10 cellular contexts compared by ENCODE assay signal in genomic region chr10:49053053-49053997, GRCh38.
DNase-seq lines count a peak whose midpoint lies in the region; ATAC-seq and TF ChIP-seq lines count a peak whose summit lies in the region.
"Had no signal": no experiment of that assay in that cellular context is flagged by ENCODE, and none has a peak within 500 bp of the region (broad histone marks: within the 10 kb centered on the region; RNA-seq: fewer than 3 reads in every experiment).

No MANE protein-coding gene starts in this region.

- peaks cover 28% of the 10 kb centered on the region for H3K27me3 Mint-ChIP-seq in activated CD8-positive, alpha-beta memory T cell treated with anti-CD3 and anti-CD28 coated beads, Interleukin-2, amount 10 ng/mL, durations not matched to agents 7 days and 5 days
- peaks cover 8% of the 10 kb centered on the region for H3K27me3 Mint-ChIP-seq in activated T-helper 17 cell treated with anti-CD3 and anti-CD28 coated beads, Interleukin-2, amount 50 U/mL, for 72 hours
- peaks cover 6 to 24% of the 10 kb centered on the region in 2 donors for H3K27me3 Mint-ChIP-seq in stimulated activated naive B cell treated with anti-CD40 and anti-IgM and Interleukin-4, amounts not matched to agents 10 μg/mL and 1 μg/mL and 100 μg/mL, for 72 hours
- peaks cover 13% of the 10 kb centered on the region for H3K27me3 Mint-ChIP-seq in type B pancreatic cell
- peaks cover 6% of the 10 kb centered on the region for H3K27me3 Mint-ChIP-seq in endothelial cell (ENCODE audit: unreplicated experiment)
- H3K27me3 Mint-ChIP-seq in activated T-cell treated with anti-CD3 and anti-CD28 coated beads, Interleukin-2, amount 50 U/mL, for 4 hours (ENCODE audit: low read depth): peaks cover 7% of the 10 kb centered on the region
- H3K27me3 Mint-ChIP-seq: brain had no signal

- H3K36me3 Mint-ChIP-seq in activated CD8-positive, alpha-beta memory T cell treated with anti-CD3 and anti-CD28 coated beads, Interleukin-2, amount 10 ng/mL, durations not matched to agents 7 days and 5 days: no peaks in the 10 kb centered on the region
- no peaks in the 10 kb centered on the region for H3K36me3 Mint-ChIP-seq in activated T-helper 17 cell treated with anti-CD3 and anti-CD28 coated beads, Interleukin-2, amount 50 U/mL, for 72 hours (ENCODE audit: low read depth)
- H3K36me3 Mint-ChIP-seq in stimulated activated naive B cell treated with anti-CD40 and anti-IgM and Interleukin-4, amounts not matched to agents 10 μg/mL and 1 μg/mL and 100 μg/mL, for 72 hours: no peaks in the 10 kb centered on the region
- H3K36me3 Mint-ChIP-seq in type B pancreatic cell (peaks cover 3% of the 10 kb centered on the region), endothelial cell (ENCODE audit: low read depth, unreplicated experiment) (no peaks in the 10 kb centered on the region)
- no peaks in the 10 kb centered on the region for H3K36me3 Mint-ChIP-seq in activated T-cell treated with anti-CD3 and anti-CD28 coated beads, Interleukin-2, amount 50 U/mL, for 4 hours (ENCODE audit: insufficient read depth)
- H3K36me3 Mint-ChIP-seq: brain had no signal

- no peaks in the 10 kb centered on the region for H3K9me3 Mint-ChIP-seq in activated CD8-positive, alpha-beta memory T cell treated with anti-CD3 and anti-CD28 coated beads, Interleukin-2, amount 10 ng/mL, durations not matched to agents 7 days and 5 days (ENCODE audit: low read depth)
- no peaks in the 10 kb centered on the region for H3K9me3 Mint-ChIP-seq in activated T-helper 17 cell treated with anti-CD3 and anti-CD28 coated beads, Interleukin-2, amount 50 U/mL, for 72 hours
- no peaks in the 10 kb centered on the region for H3K9me3 Mint-ChIP-seq in stimulated activated naive B cell treated with anti-CD40 and anti-IgM and Interleukin-4, amounts not matched to agents 10 μg/mL and 1 μg/mL and 100 μg/mL, for 72 hours
- no peaks in the 10 kb centered on the region for H3K9me3 Mint-ChIP-seq in type B pancreatic cell
- no peaks in the 10 kb centered on the region for H3K9me3 Mint-ChIP-seq in endothelial cell (ENCODE audit: unreplicated experiment)
- H3K9me3 Mint-ChIP-seq in activated T-cell treated with anti-CD3 and anti-CD28 coated beads, Interleukin-2, amount 50 U/mL, for 4 hours: no peaks in the 10 kb centered on the region
- H3K9me3 Mint-ChIP-seq: activated CD4-positive, alpha-beta T cell treated with anti-CD3 and anti-CD28 coated beads, Interleukin-2, amount 10 ng/mL, durations not matched to agents 24 days and 14 days; brain had no signal

- no peak overlapping the region for H3K4me3 Mint-ChIP-seq in activated CD8-positive, alpha-beta memory T cell treated with anti-CD3 and anti-CD28 coated beads, Interleukin-2, amount 10 ng/mL, durations not matched to agents 7 days and 5 days
- no peak overlapping the region for H3K4me3 Mint-ChIP-seq in activated T-helper 17 cell treated with anti-CD3 and anti-CD28 coated beads, Interleukin-2, amount 50 U/mL, for 72 hours
- H3K4me3 Mint-ChIP-seq in stimulated activated naive B cell treated with anti-CD40 and anti-IgM and Interleukin-4, amounts not matched to agents 10 μg/mL and 1 μg/mL and 100 μg/mL, for 72 hours: no peak overlapping the region
- H3K4me3 Mint-ChIP-seq in type B pancreatic cell (no peak overlapping the region), endothelial cell (ENCODE audit: unreplicated experiment) (no peak overlapping the region)
- no peak overlapping the region for H3K4me3 Mint-ChIP-seq in activated T-cell treated with anti-CD3 and anti-CD28 coated beads, Interleukin-2, amount 50 U/mL, for 4 hours
- H3K4me3 Mint-ChIP-seq: activated CD4-positive, alpha-beta T cell treated with anti-CD3 and anti-CD28 coated beads, Interleukin-2, amount 10 ng/mL, durations not matched to agents 24 days and 14 days; brain had no signal

- no peak overlapping the region for H3K27ac Mint-ChIP-seq in activated CD8-positive, alpha-beta memory T cell treated with anti-CD3 and anti-CD28 coated beads, Interleukin-2, amount 10 ng/mL, durations not matched to agents 7 days and 5 days
- H3K27ac Mint-ChIP-seq in activated T-helper 17 cell treated with anti-CD3 and anti-CD28 coated beads, Interleukin-2, amount 50 U/mL, for 72 hours: no peak overlapping the region
- peak overlapping the region; percentile 68 for H3K27ac Mint-ChIP-seq in stimulated activated naive B cell treated with anti-CD40 and anti-IgM and Interleukin-4, amounts not matched to agents 10 μg/mL and 1 μg/mL and 100 μg/mL, for 72 hours
- H3K27ac Mint-ChIP-seq in type B pancreatic cell: no peak overlapping the region
- H3K27ac Mint-ChIP-seq in endothelial cell (ENCODE audit: unreplicated experiment): no peak overlapping the region
- H3K27ac Mint-ChIP-seq: activated CD4-positive, alpha-beta T cell treated with anti-CD3 and anti-CD28 coated beads, Interleukin-2, amount 10 ng/mL, durations not matched to agents 24 days and 14 days had no signal

- CTCF ChIA-PET in activated CD8-positive, alpha-beta memory T cell treated with anti-CD3 and anti-CD28 coated beads, Interleukin-2, amount 10 ng/mL, durations not matched to agents 7 days and 5 days (lab: Charles Lee): interaction anchor here (1.5 kb wide), 1 partner anchor 12 kb away, joined by 3 read pairs; no protein-coding TSS in a partner anchor

- ATAC-seq in activated CD8-positive, alpha-beta memory T cell treated with anti-CD3 and anti-CD28 coated beads, Interleukin-2, amount 10 ng/mL, durations not matched to agents 7 days and 5 days: no peak
- peak; percentile 71 for ATAC-seq in HG02973 (IDR thresholded peaks at IDR 0.05; ENCODE audit: unreplicated experiment)
- peak; percentile 48 for ATAC-seq in activated T-helper 17 cell treated with anti-CD3 and anti-CD28 coated beads, Interleukin-2, amount 50 U/mL, for 72 hours (replicated peaks)
- peak in 1 of 2 donors; percentile 57 for ATAC-seq in stimulated activated naive B cell treated with anti-CD40 and anti-IgM and Interleukin-4, amounts not matched to agents 10 μg/mL and 1 μg/mL and 100 μg/mL, for 72 hours (replicated peaks)
- ATAC-seq in activated T-cell treated with anti-CD3 and anti-CD28 coated beads, Interleukin-2, amount 50 U/mL, for 4 hours: no peak

- peaks cover 6% of the 10 kb centered on the region for H3K4me1 Mint-ChIP-seq in activated CD8-positive, alpha-beta memory T cell treated with anti-CD3 and anti-CD28 coated beads, Interleukin-2, amount 10 ng/mL, durations not matched to agents 7 days and 5 days
- no peaks in the 10 kb centered on the region for H3K4me1 Mint-ChIP-seq in activated T-helper 17 cell treated with anti-CD3 and anti-CD28 coated beads, Interleukin-2, amount 50 U/mL, for 72 hours
- H3K4me1 Mint-ChIP-seq in stimulated activated naive B cell treated with anti-CD40 and anti-IgM and Interleukin-4, amounts not matched to agents 10 μg/mL and 1 μg/mL and 100 μg/mL, for 72 hours: no peaks in the 10 kb centered on the region
- peaks cover 14% of the 10 kb centered on the region for H3K4me1 Mint-ChIP-seq in type B pancreatic cell (ENCODE audit: unreplicated experiment)
- no peaks in the 10 kb centered on the region for H3K4me1 Mint-ChIP-seq in endothelial cell (ENCODE audit: unreplicated experiment)
- H3K4me1 Mint-ChIP-seq in activated T-cell treated with anti-CD3 and anti-CD28 coated beads, Interleukin-2, amount 50 U/mL, for 4 hours (ENCODE audit: low read depth): no peaks in the 10 kb centered on the region
- H3K4me1 Mint-ChIP-seq: activated CD4-positive, alpha-beta T cell treated with anti-CD3 and anti-CD28 coated beads, Interleukin-2, amount 10 ng/mL, durations not matched to agents 24 days and 14 days had no signal

- peak; percentile 46 for DNase-seq in activated CD8-positive, alpha-beta memory T cell treated with anti-CD3 and anti-CD28 coated beads, Interleukin-2, amount 10 ng/mL, durations not matched to agents 7 days and 5 days
- no peak for DNase-seq in activated CD8-positive, alpha-beta memory T cell treated with anti-CD3 and anti-CD28 coated beads, Interleukin-2, amount 50 U/mL, for 4 hours
- no peak for DNase-seq in stimulated activated naive B cell treated with anti-CD40 and anti-IgM and Interleukin-4, amounts not matched to agents 10 μg/mL and 1 μg/mL and 100 μg/mL, for 72 hours
- DNase-seq in type B pancreatic cell (ENCODE audit: extremely low spot score, unreplicated experiment) (no peak), endothelial cell (ENCODE audit: low spot score) (no peak)
- DNase-seq in activated T-cell treated with anti-CD3 and anti-CD28 coated beads, Interleukin-2, amount 50 U/mL, for 4 hours: no peak
- DNase-seq: activated CD4-positive, alpha-beta T cell treated with anti-CD3 and anti-CD28 coated beads, Interleukin-2, amount 10 ng/mL, durations not matched to agents 24 days and 14 days had no signal

- TF ChIP-seq CTCF in type B pancreatic cell (conservative IDR thresholded peaks at IDR 0.05) (no peak), endothelial cell (IDR thresholded peaks at IDR 0.05; ENCODE audit: unreplicated experiment) (no peak)

Comparison
In these comparisons a context has a peak if more than half of its experiments do, and no peak if none do; other contexts are left out.
1. ATAC-seq: peak in HG02973 (single experiment) and activated T-helper 17 cell treated with anti-CD3 and anti-CD28 coated beads, Interleukin-2, amount 50 U/mL, for 72 hours (single experiment); none in activated CD8-positive, alpha-beta memory T cell treated with anti-CD3 and anti-CD28 coated beads, Interleukin-2, amount 10 ng/mL, durations not matched to agents 7 days and 5 days (single experiment) and activated T-cell treated with anti-CD3 and anti-CD28 coated beads, Interleukin-2, amount 50 U/mL, for 4 hours (0 of 2).